22 cellular contexts compared by ENCODE assay signal in genomic region chr1:67437961-67438360, GRCh38.
"Had no signal": no experiment of that assay in that cellular context is flagged by ENCODE, and none has a peak within 500 bp of the region (broad histone marks: within the 10 kb centered on the region; RNA-seq: fewer than 3 reads in every experiment).

No MANE protein-coding gene starts in this region.

- H3K27me3 ChIP-seq: SJSA1 had no signal

- H3K27ac ChIP-seq: SJSA1 had no signal

- H3K4me3 ChIP-seq: SJSA1 had no signal

- H3K36me3 Mint-ChIP-seq: IgD-negative memory B cell, T-cell had no signal

- FAIRE-seq: RCC 7860 had no signal

- H3K9ac ChIP-seq: SK-N-SH had no signal

- ATAC-seq: T-cell had no signal

- DNase-seq: KBM-7, NCI-H1048, NCI-H1105, NCI-H1417, NCI-H1436 treated with DMSO at 0.1 percent for 48 hours, NCI-H1694, NCI-H187 treated with DMSO at 0.1 percent for 48 hours, NCI-H2029 treated with DMSO at 0.1 percent for 48 hours, NCI-H2171 treated with DMSO at 0.1 percent for 48 hours, NCI-H345, NCI-H446 treated with DMSO at 0.1 percent for 48 hours, NCI-H510A treated with DMSO at 0.1 percent for 48 hours, NCI-H526, Right ventricle myocardium superior, RPMI8226, SIG-M5, SK-N-SH, SW 1271, T-cell had no signal

- H3K4me3 Mint-ChIP-seq: T-cell had no signal

- H3K36me3 ChIP-seq: SJSA1 had no signal

- H3K9me3 ChIP-seq: SJSA1, SK-N-SH had no signal

- H3K27ac Mint-ChIP-seq: IgD-negative memory B cell, T-cell had no signal

- H3K4me2 ChIP-seq: SK-N-SH had no signal

- H3K27me3 Mint-ChIP-seq: IgD-negative memory B cell had no signal

- H3K9me3 Mint-ChIP-seq: IgD-negative memory B cell, T-cell had no signal
